In the genomic region with DNA sequence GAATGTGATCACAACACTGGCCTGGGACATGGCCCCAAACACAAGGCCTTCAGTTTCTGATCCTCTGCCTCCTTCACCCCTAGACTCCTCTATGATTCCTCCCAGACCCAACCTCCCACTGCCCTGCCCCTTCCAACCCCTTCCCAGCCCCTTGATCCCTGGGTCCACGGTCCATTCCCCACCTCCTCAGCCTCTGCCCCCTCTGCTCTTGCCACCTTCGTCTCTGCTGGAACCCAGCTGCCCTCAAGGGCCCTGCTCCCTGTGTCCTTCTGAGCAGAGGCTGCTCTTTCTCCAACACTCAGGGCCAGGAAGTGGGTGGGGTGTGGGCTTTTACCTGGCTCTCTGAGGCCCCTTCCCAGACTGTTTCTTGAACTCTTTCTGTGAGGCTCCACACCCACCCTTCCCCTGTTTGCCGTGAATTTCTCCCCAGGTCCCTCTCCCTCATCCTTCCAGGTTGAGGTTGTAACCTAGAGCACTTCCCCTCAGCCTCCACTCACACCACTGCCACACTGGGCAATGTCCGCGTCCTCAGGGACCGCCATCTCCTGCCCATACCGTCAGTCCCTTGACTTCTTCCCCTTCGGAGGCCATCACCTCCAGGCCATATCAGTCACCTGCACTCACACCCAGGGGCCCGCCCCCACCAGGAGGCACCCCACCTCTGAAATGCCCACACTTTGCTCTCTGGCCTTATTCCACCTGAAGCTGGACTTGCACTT, we compare ENCODE assay signal across 29 cellular contexts. TPM values are rescaled to one million over a fixed set of nuclear protein-coding genes. Genes with fewer than 3 reads are reported as not detected.
"Had no signal": no experiment of that assay in that cellular context is flagged by ENCODE, and none has a peak within 500 bp of the region (broad histone marks: within the 10 kb centered on the region; RNA-seq: fewer than 3 reads in every experiment).

No MANE protein-coding gene starts in this region.

- H3K9ac ChIP-seq: KMS-11, SK-N-SH had no signal

- H3K4me1 ChIP-seq: ascending aorta, SJSA1 had no signal

- H3K27ac Mint-ChIP-seq: activated CD4-positive, alpha-beta T cell treated with anti-CD3 and anti-CD28 coated beads for 36 hours; activated CD4-positive, alpha-beta T cell treated with anti-CD3 and anti-CD28 coated beads, Interleukin-2, amount 10 ng/mL, durations not matched to agents 7 days and 5 days; activated CD8-positive, alpha-beta T cell treated with anti-CD3 and anti-CD28 coated beads, Interleukin-2, amount 10 ng/mL, durations not matched to agents 7 days and 5 days; activated naive CD4-positive, alpha-beta T cell treated with anti-CD3 and anti-CD28 coated beads, Interleukin-2, amount 50 U/mL, for 24 hours; activated naive CD8-positive, alpha-beta T cell treated with anti-CD3 and anti-CD28 coated beads, Interleukin-2, amount 10 ng/mL, durations not matched to agents 7 days and 5 days; activated T-cell treated with anti-CD3 and anti-CD28 coated beads, Interleukin-2, amount 50 U/mL, for 24 hours; activated T-helper 2 cell treated with anti-CD3 and anti-CD28 coated beads, Interferon-gamma antibody, Interleukin-2, Interleukin-4, amounts not matched to agents 10 μg/mL and 5 μg/mL and 100 μg/mL, durations not matched to agents 14 hours and 24 hours and 36 hours; T-helper 1 cell treated with Interleukin-12 subunit alpha and Interleukin-12 subunit beta and Interleukin-4 antibody, amounts not matched to agents 30 μg/mL and 1 μg/mL, for 36 hours; T-helper 2 cell treated with Interferon-gamma antibody and Interleukin-4, amounts not matched to agents 5 μg/mL and 100 μg/mL, for 36 hours; WTC11 had no signal

- H3K4me3 ChIP-seq: ascending aorta, SJSA1 had no signal

- DNase-seq: activated CD4-positive, alpha-beta T cell treated with anti-CD3 and anti-CD28 coated beads for 36 hours; activated CD4-positive, alpha-beta T cell treated with anti-CD3 and anti-CD28 coated beads, Interleukin-2, amount 10 ng/mL, durations not matched to agents 7 days and 5 days; activated CD4-positive, alpha-beta T cell treated with anti-CD3 and anti-CD28 coated beads, Interleukin-2, amount 50 U/mL, for 48 hours; activated CD8-positive, alpha-beta T cell treated with anti-CD3 and anti-CD28 coated beads, Interleukin-2, amount 10 ng/mL, durations not matched to agents 7 days and 5 days; activated gamma-delta T cell; activated naive CD4-positive, alpha-beta T cell treated with Interleukin-2 at 50 U/mL for 16 hours; activated naive CD8-positive, alpha-beta T cell treated with anti-CD3 and anti-CD28 coated beads, Interleukin-2, amount 10 ng/mL, durations not matched to agents 7 days and 5 days; activated T-cell treated with anti-CD3 and anti-CD28 coated beads, Interleukin-2, amount 50 U/mL, for 24 hours; amygdala; MM.1S; NCI-H1105; NCI-H1417 treated with DMSO at 0.1 percent for 48 hours; NCI-H1694; NCI-H2029; NCI-H345; NCI-H524 treated with DMSO at 0.1 percent for 48 hours; SHP77 treated with DMSO at 0.1 percent for 48 hours; SK-N-SH had no signal

- H3K9me3 Mint-ChIP-seq: activated T-helper 2 cell treated with anti-CD3 and anti-CD28 coated beads, Interferon-gamma antibody, Interleukin-2, Interleukin-4, amounts not matched to agents 10 μg/mL and 5 μg/mL and 100 μg/mL, durations not matched to agents 14 hours and 24 hours and 36 hours had no signal

- H3K4me3 Mint-ChIP-seq: activated CD4-positive, alpha-beta T cell treated with anti-CD3 and anti-CD28 coated beads for 36 hours; activated CD4-positive, alpha-beta T cell treated with anti-CD3 and anti-CD28 coated beads, Interleukin-2, amount 10 ng/mL, durations not matched to agents 7 days and 5 days; activated CD8-positive, alpha-beta T cell treated with anti-CD3 and anti-CD28 coated beads, Interleukin-2, amount 10 ng/mL, durations not matched to agents 7 days and 5 days; activated naive CD4-positive, alpha-beta T cell treated with anti-CD3 and anti-CD28 coated beads, Interleukin-2, amount 50 U/mL, for 24 hours; activated naive CD8-positive, alpha-beta T cell treated with anti-CD3 and anti-CD28 coated beads, Interleukin-2, amount 10 ng/mL, durations not matched to agents 7 days and 5 days; activated T-cell treated with anti-CD3 and anti-CD28 coated beads, Interleukin-2, amount 50 U/mL, for 24 hours; T-helper 1 cell treated with Interleukin-12 subunit alpha and Interleukin-12 subunit beta and Interleukin-4 antibody, amounts not matched to agents 30 μg/mL and 1 μg/mL, for 36 hours; T-helper 2 cell treated with Interferon-gamma antibody and Interleukin-4, amounts not matched to agents 5 μg/mL and 100 μg/mL, for 36 hours; WTC11 had no signal

- H3K9me3 ChIP-seq: SJSA1, SK-N-SH had no signal

- H3K4me1 Mint-ChIP-seq: activated CD4-positive, alpha-beta T cell treated with anti-CD3 and anti-CD28 coated beads for 36 hours; activated CD4-positive, alpha-beta T cell treated with anti-CD3 and anti-CD28 coated beads, Interleukin-2, amount 10 ng/mL, durations not matched to agents 7 days and 5 days; activated naive CD4-positive, alpha-beta T cell treated with anti-CD3 and anti-CD28 coated beads, Interleukin-2, amount 50 U/mL, for 24 hours; activated naive CD8-positive, alpha-beta T cell treated with anti-CD3 and anti-CD28 coated beads, Interleukin-2, amount 10 ng/mL, durations not matched to agents 7 days and 5 days; WTC11 had no signal

- H3K27ac ChIP-seq: ascending aorta, KMS-11, SJSA1 had no signal

- H3K27me3 Mint-ChIP-seq: activated T-cell treated with anti-CD3 and anti-CD28 coated beads, Interleukin-2, amount 50 U/mL, for 24 hours had no signal

- H3K27me3 ChIP-seq: ascending aorta, SJSA1 had no signal

- H3K36me3 ChIP-seq: ascending aorta, SJSA1 had no signal

- H3K36me3 Mint-ChIP-seq: activated naive CD4-positive, alpha-beta T cell treated with anti-CD3 and anti-CD28 coated beads, Interleukin-2, amount 50 U/mL, for 24 hours; activated naive CD8-positive, alpha-beta T cell treated with anti-CD3 and anti-CD28 coated beads, Interleukin-2, amount 10 ng/mL, durations not matched to agents 7 days and 5 days had no signal

- H3K4me2 ChIP-seq: KMS-11, SK-N-SH had no signal

- ATAC-seq: activated CD4-positive, alpha-beta T cell treated with anti-CD3 and anti-CD28 coated beads for 36 hours; activated CD4-positive, CD25-positive, alpha-beta regulatory T cell treated with anti-CD3 and anti-CD28 coated beads, Interleukin-2, amount 50 U/mL, for 24 hours; activated CD8-positive, alpha-beta T cell treated with anti-CD3 and anti-CD28 coated beads, Interleukin-2, amount 10 ng/mL, durations not matched to agents 7 days and 5 days; Panc1; WTC11 had no signal

RNA-seq across cellular contexts. Expression of gene SLCO2A1, which starts 18.7 kb away (rescaled TPM):
- total RNA-seq: activated CD4-positive, alpha-beta T cell treated with anti-CD3 and anti-CD28 coated beads for 36 hours; activated CD4-positive, alpha-beta T cell treated with anti-CD3 and anti-CD28 coated beads, Interleukin-2, amount 10 ng/mL, durations not matched to agents 7 days and 5 days; activated CD8-positive, alpha-beta T cell treated with anti-CD3 and anti-CD28 coated beads, Interleukin-2, amount 10 ng/mL, durations not matched to agents 7 days and 5 days; activated naive CD8-positive, alpha-beta T cell treated with anti-CD3 and anti-CD28 coated beads, Interleukin-2, amount 10 ng/mL, durations not matched to agents 7 days and 5 days; activated T-helper 2 cell treated with anti-CD3 and anti-CD28 coated beads, Interferon-gamma antibody, Interleukin-2, Interleukin-4, amounts not matched to agents 10 μg/mL and 5 μg/mL and 100 μg/mL, durations not matched to agents 14 hours and 24 hours and 36 hours; NCI-H460 had no signal
